ENCODE assay signal across 10 cellular contexts in genomic region chr20:3041818-3042504, GRCh38. TPM values are rescaled to one million over a fixed set of nuclear protein-coding genes. Genes with fewer than 3 reads are reported as not detected.
DNase-seq lines count a peak whose midpoint lies in the region; ATAC-seq and TF ChIP-seq lines count a peak whose summit lies in the region.
"Had no signal": no experiment of that assay in that cellular context is flagged by ENCODE, and none has a peak within 500 bp of the region (broad histone marks: within the 10 kb centered on the region; RNA-seq: fewer than 3 reads in every experiment).

No MANE protein-coding gene starts in this region.

- no peaks in the 10 kb centered on the region for H3K27me3 ChIP-seq in ascending aorta
- no peaks in the 10 kb centered on the region for H3K27me3 ChIP-seq in layer of hippocampus (ENCODE audit: control insufficient read depth, insufficient read depth, low read length)
- no peaks in the 10 kb centered on the region for H3K27me3 ChIP-seq in thyroid gland

- H3K4me3 ChIP-seq in ascending aorta (no peak overlapping the region), thyroid gland (replicated peaks in 1 of 3) (no peak overlapping the region)

- no peaks in the 10 kb centered on the region for H3K9me3 Mint-ChIP-seq in activated naive CD4-positive, alpha-beta T cell treated with anti-CD3 and anti-CD28 coated beads, Interleukin-2, amount 50 U/mL, for 72 hours
- H3K9me3 Mint-ChIP-seq: stimulated activated memory B cell treated with anti-CD40 and anti-IgM and Interleukin-4, amounts not matched to agents 10 μg/mL and 1 μg/mL and 100 μg/mL, for 72 hours had no signal

- H3K27ac ChIP-seq in ascending aorta: peak overlapping the region; percentile 71 to 82
- peak overlapping the region; percentile 43 for H3K27ac ChIP-seq in layer of hippocampus (ENCODE audit: low read depth, low read length)
- H3K27ac ChIP-seq in thyroid gland: peak overlapping the region in 2 of 3 donors; percentile 45 to 70

- 62 to 69% methylated on average over 13 of the region's 13 CpGs for WGBS in thyroid gland, 2 donors

- DNase-seq in activated naive CD4-positive, alpha-beta T cell treated with anti-CD3 and anti-CD28 coated beads, Interleukin-2, amount 50 U/mL, for 72 hours (ENCODE audit: low spot score in 2 of 2): no peak
- DNase-seq in activated naive CD4-positive, alpha-beta T cell treated with Interleukin-2 at 50 U/mL for 16 hours: no peak
- DNase-seq in ascending aorta (ENCODE audit: low spot score in 2 of 2) (no peak), thyroid gland (no peak), mucosa of gallbladder (ENCODE audit: low spot score) (no peak)

- H3K36me3 ChIP-seq in ascending aorta (peaks cover 22 to 32% of the 10 kb centered on the region in 2 donors), thyroid gland (peaks cover 10 to 16% of the 10 kb centered on the region in 2 donors)

- no peaks in the 10 kb centered on the region for H3K9me3 ChIP-seq in ascending aorta
- no peaks in the 10 kb centered on the region for H3K9me3 ChIP-seq in thyroid gland

- intact Hi-C loops in ascending aorta (cut with DNase I): loop anchor here (10.0 kb wide), 5 partner anchors 197 to 1147 kb away; partner anchors contain the start of genes DNAAF9, IDH3B, PCED1A and SIRPA
- intact Hi-C loops in thyroid gland (cut with DNase I): no loop called here

- TF ChIP-seq CTCF in ascending aorta (IDR thresholded peaks at IDR 0.05) (no peak), thyroid gland (IDR thresholded peaks at IDR 0.05) (no peak)

- H3K4me1 ChIP-seq in ascending aorta: peaks cover 6 to 13% of the 10 kb centered on the region in 2 donors
- H3K4me1 ChIP-seq in thyroid gland: peaks cover 11 to 12% of the 10 kb centered on the region in 2 donors

- H3K27ac Mint-ChIP-seq in activated naive CD4-positive, alpha-beta T cell treated with anti-CD3 and anti-CD28 coated beads, Interleukin-2, amount 50 U/mL, for 72 hours: peak overlapping the region; percentile 17 to 94
- H3K27ac Mint-ChIP-seq: stimulated activated memory B cell treated with anti-CD40 and anti-IgM and Interleukin-4, amounts not matched to agents 10 μg/mL and 1 μg/mL and 100 μg/mL, for 72 hours had no signal

- TF ChIP-seq POLR2A in thyroid gland (IDR thresholded peaks at IDR 0.05): no peak

- ATAC-seq in activated naive CD4-positive, alpha-beta T cell treated with anti-CD3 and anti-CD28 coated beads, Interleukin-2, amount 50 U/mL, for 72 hours: no peak
- ATAC-seq in HG03378 (IDR thresholded peaks at IDR 0.05; ENCODE audit: unreplicated experiment) (no peak), GM21515 (IDR thresholded peaks at IDR 0.05; ENCODE audit: unreplicated experiment) (no peak)
- ATAC-seq: stimulated activated memory B cell treated with anti-CD40 and anti-IgM and Interleukin-4, amounts not matched to agents 10 μg/mL and 1 μg/mL and 100 μg/mL, for 72 hours had no signal

- H3K36me3 Mint-ChIP-seq in activated naive CD4-positive, alpha-beta T cell treated with anti-CD3 and anti-CD28 coated beads, Interleukin-2, amount 50 U/mL, for 72 hours: peaks cover 6 to 9% of the 10 kb centered on the region in 2 donors

RNA-seq across cellular contexts. Expression of gene GNRH2, which starts 1.5 kb away (rescaled TPM):
- 1 to 10 TPM in 1 of 2 donors, under 1 TPM in 1; 0.99 to 2.5 TPM for total RNA-seq in activated naive CD4-positive, alpha-beta T cell treated with anti-CD3 and anti-CD28 coated beads, Interleukin-2, amount 50 U/mL, for 72 hours
- not detected for total RNA-seq in ascending aorta
- 1 to 10 TPM in 1 of 4 donors, not detected in 3; 1.6 TPM for total RNA-seq in thyroid gland
- 0.75 TPM for total RNA-seq in mucosa of gallbladder
- total RNA-seq: HT1080 had no signal

RNA-seq across cellular contexts. Expression of gene MRPS26, which starts 3.9 kb away (rescaled TPM):
- total RNA-seq in activated naive CD4-positive, alpha-beta T cell treated with anti-CD3 and anti-CD28 coated beads, Interleukin-2, amount 50 U/mL, for 72 hours: 10 to 100 TPM; 39.3 to 60.0 TPM
- total RNA-seq in ascending aorta (56.4 TPM), thyroid gland (100 to 1,000 TPM in 2 of 4 donors, 10 to 100 TPM in 2; 56.3 to 148 (median 86.4) TPM), mucosa of gallbladder (46.6 TPM)

RNA-seq across cellular contexts. Expression of gene OXT, which starts 29.5 kb away (rescaled TPM):
- total RNA-seq in activated naive CD4-positive, alpha-beta T cell treated with anti-CD3 and anti-CD28 coated beads, Interleukin-2, amount 50 U/mL, for 72 hours: not detected
- not detected for total RNA-seq in ascending aorta
- total RNA-seq in thyroid gland: not detected
- 0.46 TPM for total RNA-seq in mucosa of gallbladder
- total RNA-seq: HT1080 had no signal

RNA-seq across cellular contexts. Expression of gene AVP, which starts 42.6 kb away (rescaled TPM):
- under 1 TPM in 1 of 2 donors, not detected in 1; 0.45 TPM for total RNA-seq in activated naive CD4-positive, alpha-beta T cell treated with anti-CD3 and anti-CD28 coated beads, Interleukin-2, amount 50 U/mL, for 72 hours
- total RNA-seq in ascending aorta (not detected), thyroid gland (not detected), mucosa of gallbladder (not detected)
- total RNA-seq: HT1080 had no signal
